In genomic region chr10:58513189-58514101, GRCh38 we compare ENCODE assay signal across 1 cellular context.
TF ChIP-seq lines count a peak whose summit lies in the region.

No MANE protein-coding gene starts in this region.

TF ChIP-seq in HepG2, 621 proteins besides CTCF, POLR2A, EP300 and RAD21 (continued from another document and continues in another):
- TF ChIP-seq, protein P1, sequence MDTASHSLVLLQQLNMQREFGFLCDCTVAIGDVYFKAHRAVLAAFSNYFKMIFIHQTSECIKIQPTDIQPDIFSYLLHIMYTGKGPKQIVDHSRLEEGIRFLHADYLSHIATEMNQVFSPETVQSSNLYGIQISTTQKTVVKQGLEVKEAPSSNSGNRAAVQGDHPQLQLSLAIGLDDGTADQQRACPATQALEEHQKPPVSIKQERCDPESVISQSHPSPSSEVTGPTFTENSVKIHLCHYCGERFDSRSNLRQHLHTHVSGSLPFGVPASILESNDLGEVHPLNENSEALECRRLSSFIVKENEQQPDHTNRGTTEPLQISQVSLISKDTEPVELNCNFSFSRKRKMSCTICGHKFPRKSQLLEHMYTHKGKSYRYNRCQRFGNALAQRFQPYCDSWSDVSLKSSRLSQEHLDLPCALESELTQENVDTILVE (CRISPR knock-in tag; IDR thresholded peaks at IDR 0.05), result no peak
- no peak for TF ChIP-seq ZNF724P (CRISPR knock-in tag; IDR thresholded peaks at IDR 0.05; ENCODE audit: borderline replicate concordance)
- no peak for TF ChIP-seq ZNF816 (CRISPR knock-in tag; IDR thresholded peaks at IDR 0.05; ENCODE audit: borderline replicate concordance)
- TF ChIP-seq NR2F6 (IDR thresholded peaks at IDR 0.05), result no peak
- TF ChIP-seq NR2F6 (CRISPR knock-in tag; IDR thresholded peaks at IDR 0.05), result no peak
- no peak for TF ChIP-seq REXO4 (CRISPR knock-in tag; IDR thresholded peaks at IDR 0.05; ENCODE audit: borderline replicate concordance)
- TF ChIP-seq, protein P2, sequence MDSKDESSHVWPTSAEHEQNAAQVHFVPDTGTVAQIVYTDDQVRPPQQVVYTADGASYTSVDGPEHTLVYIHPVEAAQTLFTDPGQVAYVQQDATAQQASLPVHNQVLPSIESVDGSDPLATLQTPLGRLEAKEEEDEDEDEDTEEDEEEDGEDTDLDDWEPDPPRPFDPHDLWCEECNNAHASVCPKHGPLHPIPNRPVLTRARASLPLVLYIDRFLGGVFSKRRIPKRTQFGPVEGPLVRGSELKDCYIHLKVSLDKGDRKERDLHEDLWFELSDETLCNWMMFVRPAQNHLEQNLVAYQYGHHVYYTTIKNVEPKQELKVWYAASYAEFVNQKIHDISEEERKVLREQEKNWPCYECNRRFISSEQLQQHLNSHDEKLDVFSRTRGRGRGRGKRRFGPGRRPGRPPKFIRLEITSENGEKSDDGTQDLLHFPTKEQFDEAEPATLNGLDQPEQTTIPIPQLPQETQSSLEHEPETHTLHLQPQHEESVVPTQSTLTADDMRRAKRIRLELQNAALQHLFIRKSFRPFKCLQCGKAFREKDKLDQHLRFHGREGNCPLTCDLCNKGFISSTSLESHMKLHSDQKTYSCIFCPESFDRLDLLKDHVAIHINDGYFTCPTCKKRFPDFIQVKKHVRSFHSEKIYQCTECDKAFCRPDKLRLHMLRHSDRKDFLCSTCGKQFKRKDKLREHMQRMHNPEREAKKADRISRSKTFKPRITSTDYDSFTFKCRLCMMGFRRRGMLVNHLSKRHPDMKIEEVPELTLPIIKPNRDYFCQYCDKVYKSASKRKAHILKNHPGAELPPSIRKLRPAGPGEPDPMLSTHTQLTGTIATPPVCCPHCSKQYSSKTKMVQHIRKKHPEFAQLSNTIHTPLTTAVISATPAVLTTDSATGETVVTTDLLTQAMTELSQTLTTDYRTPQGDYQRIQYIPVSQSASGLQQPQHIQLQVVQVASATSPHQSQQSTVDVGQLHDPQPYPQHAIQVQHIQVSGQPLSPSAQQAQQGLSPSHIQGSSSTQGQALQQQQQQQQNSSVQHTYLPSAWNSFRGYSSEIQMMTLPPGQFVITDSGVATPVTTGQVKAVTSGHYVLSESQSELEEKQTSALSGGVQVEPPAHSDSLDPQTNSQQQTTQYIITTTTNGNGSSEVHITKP (CRISPR knock-in tag; IDR thresholded peaks at IDR 0.05; ENCODE audit: low read depth), result no peak
- no peak for TF ChIP-seq ZNF557 (CRISPR knock-in tag; IDR thresholded peaks at IDR 0.05)
- no peak for TF ChIP-seq IKZF4 (CRISPR knock-in tag; IDR thresholded peaks at IDR 0.05; ENCODE audit: borderline replicate concordance, low read depth, not compliant biosample characterization)
- TF ChIP-seq ZFP62 (CRISPR knock-in tag; IDR thresholded peaks at IDR 0.05), result no peak
- TF ChIP-seq RFXANK (CRISPR knock-in tag; IDR thresholded peaks at IDR 0.05), result no peak
- TF ChIP-seq PITX1 (CRISPR knock-in tag; IDR thresholded peaks at IDR 0.05), result no peak
- TF ChIP-seq TRIM24 (CRISPR knock-in tag; IDR thresholded peaks at IDR 0.05), result no peak
- TF ChIP-seq HNRNPL (IDR thresholded peaks at IDR 0.05; ENCODE audit: low read depth, low read length), result peak; percentile 63; the same call in 1 of the 2 replicates
- TF ChIP-seq MXI1 (IDR thresholded peaks at IDR 0.05; ENCODE audit: borderline replicate concordance, low read depth, low read length), result no peak
- no peak for TF ChIP-seq MEIS1 (CRISPR knock-in tag; IDR thresholded peaks at IDR 0.05; ENCODE audit: borderline replicate concordance)
- TF ChIP-seq, protein P3, sequence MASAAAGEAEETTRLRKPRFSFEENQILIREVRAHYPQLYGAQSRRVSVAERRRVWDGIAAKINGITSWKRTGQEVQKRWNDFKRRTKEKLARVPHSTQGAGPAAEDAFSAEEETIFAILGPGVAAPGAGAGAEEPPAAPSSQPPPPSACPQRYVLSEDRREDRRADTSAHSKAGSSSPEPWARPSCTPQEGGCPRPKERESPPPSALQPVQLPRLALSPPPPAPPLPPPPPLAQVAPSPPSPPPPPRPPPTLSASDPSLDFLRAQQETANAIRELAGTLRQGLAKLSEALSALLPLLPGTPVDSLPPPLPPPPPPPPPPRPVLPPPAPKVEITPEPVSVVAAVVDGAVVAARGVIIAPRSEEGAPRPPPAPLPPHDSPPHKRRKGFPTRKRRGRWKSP (CRISPR knock-in tag; IDR thresholded peaks at IDR 0.05), result peak; percentile 73
- no peak for TF ChIP-seq HOXA9 (CRISPR knock-in tag; IDR thresholded peaks at IDR 0.05; ENCODE audit: borderline replicate concordance)
- no peak for TF ChIP-seq ZNF773 (CRISPR knock-in tag; IDR thresholded peaks at IDR 0.05; ENCODE audit: borderline replicate concordance)
- no peak for TF ChIP-seq CREBL2 (CRISPR knock-in tag; IDR thresholded peaks at IDR 0.05; ENCODE audit: borderline replicate concordance)
- TF ChIP-seq ZNF775 (CRISPR knock-in tag; IDR thresholded peaks at IDR 0.05; ENCODE audit: borderline replicate concordance), result no peak
- TF ChIP-seq SOX6 (IDR thresholded peaks at IDR 0.05), result no peak
- TF ChIP-seq SOX6 (CRISPR knock-in tag; IDR thresholded peaks at IDR 0.05), result 0 out of 2 replicates have a peak, but pooled peaks have one; percentile 11
- TF ChIP-seq ZNF737 (CRISPR knock-in tag; IDR thresholded peaks at IDR 0.05; ENCODE audit: borderline replicate concordance), result no peak
- TF ChIP-seq ZNF607 (CRISPR knock-in tag; IDR thresholded peaks at IDR 0.05; ENCODE audit: borderline replicate concordance), result no peak
- TF ChIP-seq ZKSCAN8 (CRISPR knock-in tag; IDR thresholded peaks at IDR 0.05; ENCODE audit: borderline replicate concordance), result no peak
- TF ChIP-seq ZMAT3 (CRISPR knock-in tag; conservative IDR thresholded peaks at IDR 0.05), result no peak
- peak; percentile 42; the same call in 1 of the 2 replicates for TF ChIP-seq MYC (CRISPR knock-in tag; IDR thresholded peaks at IDR 0.05; ENCODE audit: borderline replicate concordance)
- no peak for TF ChIP-seq MAFK (conservative IDR thresholded peaks at IDR 0.05 in 1 of 2, IDR thresholded peaks at IDR 0.05 in 1 of 2; ENCODE audit: low read length in 2 of 2)
- TF ChIP-seq ZNF792 (CRISPR knock-in tag; IDR thresholded peaks at IDR 0.05), result no peak
- no peak for TF ChIP-seq LCORL (IDR thresholded peaks at IDR 0.05)
- no peak for TF ChIP-seq LCORL (CRISPR knock-in tag; IDR thresholded peaks at IDR 0.05)
- TF ChIP-seq TBX2 (CRISPR knock-in tag; IDR thresholded peaks at IDR 0.05; ENCODE audit: borderline replicate concordance), result 0 out of 2 replicates have a peak, but pooled peaks have one; percentile 18
- no peak for TF ChIP-seq TCF12 (IDR thresholded peaks at IDR 0.05)
- TF ChIP-seq TCF12 (CRISPR knock-in tag; IDR thresholded peaks at IDR 0.05), result no peak
- TF ChIP-seq, protein P4, sequence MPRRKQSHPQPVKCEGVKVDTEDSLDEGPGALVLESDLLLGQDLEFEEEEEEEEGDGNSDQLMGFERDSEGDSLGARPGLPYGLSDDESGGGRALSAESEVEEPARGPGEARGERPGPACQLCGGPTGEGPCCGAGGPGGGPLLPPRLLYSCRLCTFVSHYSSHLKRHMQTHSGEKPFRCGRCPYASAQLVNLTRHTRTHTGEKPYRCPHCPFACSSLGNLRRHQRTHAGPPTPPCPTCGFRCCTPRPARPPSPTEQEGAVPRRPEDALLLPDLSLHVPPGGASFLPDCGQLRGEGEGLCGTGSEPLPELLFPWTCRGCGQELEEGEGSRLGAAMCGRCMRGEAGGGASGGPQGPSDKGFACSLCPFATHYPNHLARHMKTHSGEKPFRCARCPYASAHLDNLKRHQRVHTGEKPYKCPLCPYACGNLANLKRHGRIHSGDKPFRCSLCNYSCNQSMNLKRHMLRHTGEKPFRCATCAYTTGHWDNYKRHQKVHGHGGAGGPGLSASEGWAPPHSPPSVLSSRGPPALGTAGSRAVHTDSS (CRISPR knock-in tag; conservative IDR thresholded peaks at IDR 0.05), result no peak
- no peak for TF ChIP-seq SATB2 (CRISPR knock-in tag; IDR thresholded peaks at IDR 0.05)
- TF ChIP-seq THAP8 (CRISPR knock-in tag; IDR thresholded peaks at IDR 0.05; ENCODE audit: borderline replicate concordance), result no peak
- TF ChIP-seq IRF2 (CRISPR knock-in tag; IDR thresholded peaks at IDR 0.05), result no peak
- TF ChIP-seq MBD4 (IDR thresholded peaks at IDR 0.05; ENCODE audit: borderline replicate concordance, low read length), result no peak
- TF ChIP-seq, protein P5, sequence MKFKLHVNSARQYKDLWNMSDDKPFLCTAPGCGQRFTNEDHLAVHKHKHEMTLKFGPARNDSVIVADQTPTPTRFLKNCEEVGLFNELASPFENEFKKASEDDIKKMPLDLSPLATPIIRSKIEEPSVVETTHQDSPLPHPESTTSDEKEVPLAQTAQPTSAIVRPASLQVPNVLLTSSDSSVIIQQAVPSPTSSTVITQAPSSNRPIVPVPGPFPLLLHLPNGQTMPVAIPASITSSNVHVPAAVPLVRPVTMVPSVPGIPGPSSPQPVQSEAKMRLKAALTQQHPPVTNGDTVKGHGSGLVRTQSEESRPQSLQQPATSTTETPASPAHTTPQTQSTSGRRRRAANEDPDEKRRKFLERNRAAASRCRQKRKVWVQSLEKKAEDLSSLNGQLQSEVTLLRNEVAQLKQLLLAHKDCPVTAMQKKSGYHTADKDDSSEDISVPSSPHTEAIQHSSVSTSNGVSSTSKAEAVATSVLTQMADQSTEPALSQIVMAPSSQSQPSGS (CRISPR knock-in tag; IDR thresholded peaks at IDR 0.05), result no peak
- no peak for TF ChIP-seq PLSCR1 (CRISPR knock-in tag; IDR thresholded peaks at IDR 0.05; ENCODE audit: borderline replicate concordance)
- TF ChIP-seq ZNF687 (CRISPR knock-in tag; IDR thresholded peaks at IDR 0.05), result peak; percentile 54
- no peak for TF ChIP-seq ZFP82 (CRISPR knock-in tag; IDR thresholded peaks at IDR 0.05; ENCODE audit: borderline replicate concordance)
- no peak for TF ChIP-seq ZNF30 (CRISPR knock-in tag; IDR thresholded peaks at IDR 0.05)
- TF ChIP-seq AGO1 (IDR thresholded peaks at IDR 0.05; ENCODE audit: low read depth, low read length, poor library complexity, severe bottlenecking), result no peak
- TF ChIP-seq IKZF1 (IDR thresholded peaks at IDR 0.05), result no peak
- no peak for TF ChIP-seq PAF1 (CRISPR knock-in tag; IDR thresholded peaks at IDR 0.05)
- no peak for TF ChIP-seq SUZ12 (IDR thresholded peaks at IDR 0.05; ENCODE audit: low read depth, low read length)
- no peak for TF ChIP-seq ZNF598 (CRISPR knock-in tag; IDR thresholded peaks at IDR 0.05; ENCODE audit: borderline replicate concordance)
- 0 out of 2 replicates have a peak, but pooled peaks have one; percentile 44 for TF ChIP-seq ZNF546 (CRISPR knock-in tag; conservative IDR thresholded peaks at IDR 0.05)
- TF ChIP-seq, protein P6, sequence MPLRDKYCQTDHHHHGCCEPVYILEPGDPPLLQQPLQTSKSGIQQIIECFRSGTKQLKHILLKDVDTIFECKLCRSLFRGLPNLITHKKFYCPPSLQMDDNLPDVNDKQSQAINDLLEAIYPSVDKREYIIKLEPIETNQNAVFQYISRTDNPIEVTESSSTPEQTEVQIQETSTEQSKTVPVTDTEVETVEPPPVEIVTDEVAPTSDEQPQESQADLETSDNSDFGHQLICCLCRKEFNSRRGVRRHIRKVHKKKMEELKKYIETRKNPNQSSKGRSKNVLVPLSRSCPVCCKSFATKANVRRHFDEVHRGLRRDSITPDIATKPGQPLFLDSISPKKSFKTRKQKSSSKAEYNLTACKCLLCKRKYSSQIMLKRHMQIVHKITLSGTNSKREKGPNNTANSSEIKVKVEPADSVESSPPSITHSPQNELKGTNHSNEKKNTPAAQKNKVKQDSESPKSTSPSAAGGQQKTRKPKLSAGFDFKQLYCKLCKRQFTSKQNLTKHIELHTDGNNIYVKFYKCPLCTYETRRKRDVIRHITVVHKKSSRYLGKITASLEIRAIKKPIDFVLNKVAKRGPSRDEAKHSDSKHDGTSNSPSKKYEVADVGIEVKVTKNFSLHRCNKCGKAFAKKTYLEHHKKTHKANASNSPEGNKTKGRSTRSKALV (CRISPR knock-in tag; IDR thresholded peaks at IDR 0.05), result peak; percentile 95
- no peak for TF ChIP-seq ARNTL (CRISPR knock-in tag; IDR thresholded peaks at IDR 0.05)
- 0 out of 2 replicates have a peak, but pooled peaks have one; percentile 1 for TF ChIP-seq RBFOX2 (IDR thresholded peaks at IDR 0.05; ENCODE audit: low read depth, low read length)
- peak; percentile 18; the same call in 1 of the 2 replicates for TF ChIP-seq ZFY (CRISPR knock-in tag; IDR thresholded peaks at IDR 0.05)
